Comparison of ENCODE assay signal across 18 cellular contexts in genomic region chr7:47691974-47692373, GRCh38.
"Had no signal": no experiment of that assay in that cellular context is flagged by ENCODE, and none has a peak within 500 bp of the region (broad histone marks: within the 10 kb centered on the region; RNA-seq: fewer than 3 reads in every experiment).

No MANE protein-coding gene starts in this region.

- H3K36me3 ChIP-seq: brain microvascular endothelial cell, neutrophil had no signal

- H3K4me1 ChIP-seq: foreskin keratinocyte had no signal

- H3K27ac ChIP-seq: brain microvascular endothelial cell, foreskin keratinocyte, neutrophil had no signal

- DNase-seq: activated CD4-positive, alpha-beta T cell treated with anti-CD3 and anti-CD28 coated beads, Interleukin-2, amount 10 ng/mL, durations not matched to agents 24 days and 14 days; activated CD4-positive, CD25-positive, alpha-beta regulatory T cell; activated CD8-positive, alpha-beta memory T cell treated with anti-CD3 and anti-CD28 coated beads, Interleukin-2, amount 50 U/mL, for 48 hours; activated gamma-delta T cell treated with Interleukin-2 at 50 U/mL for 16 hours; activated T-cell treated with anti-CD3 and anti-CD28 coated beads, Interleukin-2, amount 50 U/mL, for 72 hours; amniotic stem cell; effector CD8-positive, alpha-beta T cell; foreskin keratinocyte; head of caudate nucleus; left cardiac atrium; naive B cell; retina; small intestine; stimulated activated naive CD8-positive, alpha-beta T cell treated with anti-CD3 and anti-CD28 coated beads, Interleukin-15, Interleukin-2, amounts not matched to agents 100 U/mL and 50 U/mL, for 24 hours; SW 1271 had no signal

- FAIRE-seq: small intestine, TTC549 had no signal

- ATAC-seq: activated T-cell treated with anti-CD3 and anti-CD28 coated beads, Interleukin-2, amount 50 U/mL, for 72 hours; foreskin keratinocyte; stimulated activated naive CD8-positive, alpha-beta T cell treated with anti-CD3 and anti-CD28 coated beads, Interleukin-15, Interleukin-2, amounts not matched to agents 100 U/mL and 50 U/mL, for 24 hours had no signal

- H3K9me3 ChIP-seq: neutrophil had no signal

- H3K27me3 ChIP-seq: brain microvascular endothelial cell, foreskin keratinocyte, neutrophil had no signal
